In genomic region chr2:96321230-96322103, GRCh38 we compare ENCODE assay signal across 1 cellular context.
TF ChIP-seq lines count a peak whose summit lies in the region.

No MANE protein-coding gene starts in this region.

TF ChIP-seq in HepG2, 621 proteins besides CTCF, POLR2A, EP300 and RAD21 (continued from another document and continues in another):
- TF ChIP-seq ZNF83 (CRISPR knock-in tag; IDR thresholded peaks at IDR 0.05; ENCODE audit: borderline replicate concordance) (0 out of 2 replicates have a peak, but pooled peaks have one; percentile 31), IRX3 (CRISPR knock-in tag; IDR thresholded peaks at IDR 0.05; ENCODE audit: borderline replicate concordance, low read depth) (0 out of 2 replicates have a peak, but pooled peaks have one; percentile 49), ZNF724P (CRISPR knock-in tag; IDR thresholded peaks at IDR 0.05; ENCODE audit: borderline replicate concordance) (no peak), FUBP1 (CRISPR knock-in tag; IDR thresholded peaks at IDR 0.05; ENCODE audit: borderline replicate concordance) (no peak), FOXO4 (CRISPR knock-in tag; conservative IDR thresholded peaks at IDR 0.05) (0 out of 2 replicates have a peak, but pooled peaks have one; percentile 14), ZNF556 (CRISPR knock-in tag; IDR thresholded peaks at IDR 0.05; ENCODE audit: borderline replicate concordance) (peak; percentile 48; the same call in 1 of the 2 replicates), U2AF1 (optimal IDR thresholded peaks at IDR 0.05; ENCODE audit: low read depth, low read length) (peak; percentile 62), SETDB1 (CRISPR knock-in tag; IDR thresholded peaks at IDR 0.05; ENCODE audit: borderline replicate concordance) (peak; percentile 78; the same call in 1 of the 2 replicates), ZNF280D (CRISPR knock-in tag; IDR thresholded peaks at IDR 0.05) (0 out of 2 replicates have a peak, but pooled peaks have one; percentile 44), ELF4 (CRISPR knock-in tag; IDR thresholded peaks at IDR 0.05; ENCODE audit: borderline replicate concordance) (no peak), HNF1A (IDR thresholded peaks at IDR 0.05; ENCODE audit: low read depth) (no peak), HNF1A (CRISPR knock-in tag; IDR thresholded peaks at IDR 0.05; ENCODE audit: borderline replicate concordance) (no peak; the same call in 1 of the 2 replicates), ZMAT5 (CRISPR knock-in tag; IDR thresholded peaks at IDR 0.05; ENCODE audit: borderline replicate concordance, low read depth) (0 out of 2 replicates have a peak, but pooled peaks have one; percentile 42), TERF1 (CRISPR knock-in tag; IDR thresholded peaks at IDR 0.05) (0 out of 2 replicates have a peak, but pooled peaks have one; percentile 63), ZNF749 (CRISPR knock-in tag; IDR thresholded peaks at IDR 0.05; ENCODE audit: borderline replicate concordance) (no peak), ZNF772 (CRISPR knock-in tag; IDR thresholded peaks at IDR 0.05) (peak; percentile 59; the same call in 1 of the 2 replicates), ZNF44 (CRISPR knock-in tag; IDR thresholded peaks at IDR 0.05) (peak; percentile 86; the same call in 1 of the 2 replicates), ZNF768 (CRISPR knock-in tag; IDR thresholded peaks at IDR 0.05) (peak; percentile 42; the same call in 1 of the 2 replicates), ARID3A (IDR thresholded peaks at IDR 0.05; ENCODE audit: low read depth, low read length) (no peak), MYNN (CRISPR knock-in tag; IDR thresholded peaks at IDR 0.05; ENCODE audit: low read depth) (0 out of 2 replicates have a peak, but pooled peaks have one; percentile 14), ZNF446 (CRISPR knock-in tag; IDR thresholded peaks at IDR 0.05) (peak; percentile 44; the same call in 1 of the 2 replicates), HNF4A (CRISPR knock-in tag; IDR thresholded peaks at IDR 0.05) (no peak), THRA (CRISPR knock-in tag; IDR thresholded peaks at IDR 0.05; ENCODE audit: borderline replicate concordance) (peak; percentile 7; the same call in 1 of the 2 replicates), ZNF704 (CRISPR knock-in tag; IDR thresholded peaks at IDR 0.05; ENCODE audit: borderline replicate concordance) (0 out of 2 replicates have a peak, but pooled peaks have one; percentile 57), TARDBP (CRISPR knock-in tag; IDR thresholded peaks at IDR 0.05) (peak; percentile 46; the same call in 1 of the 2 replicates), AKAP8 (CRISPR knock-in tag; IDR thresholded peaks at IDR 0.05) (0 out of 2 replicates have a peak, but pooled peaks have one; percentile 25), KDM5A (IDR thresholded peaks at IDR 0.05; ENCODE audit: borderline replicate concordance, low read length) (no peak)
- TF ChIP-seq, protein P1, sequence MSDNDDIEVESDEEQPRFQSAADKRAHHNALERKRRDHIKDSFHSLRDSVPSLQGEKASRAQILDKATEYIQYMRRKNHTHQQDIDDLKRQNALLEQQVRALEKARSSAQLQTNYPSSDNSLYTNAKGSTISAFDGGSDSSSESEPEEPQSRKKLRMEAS (IDR thresholded peaks at IDR 0.05): peak; percentile 50
- TF ChIP-seq, protein P2, sequence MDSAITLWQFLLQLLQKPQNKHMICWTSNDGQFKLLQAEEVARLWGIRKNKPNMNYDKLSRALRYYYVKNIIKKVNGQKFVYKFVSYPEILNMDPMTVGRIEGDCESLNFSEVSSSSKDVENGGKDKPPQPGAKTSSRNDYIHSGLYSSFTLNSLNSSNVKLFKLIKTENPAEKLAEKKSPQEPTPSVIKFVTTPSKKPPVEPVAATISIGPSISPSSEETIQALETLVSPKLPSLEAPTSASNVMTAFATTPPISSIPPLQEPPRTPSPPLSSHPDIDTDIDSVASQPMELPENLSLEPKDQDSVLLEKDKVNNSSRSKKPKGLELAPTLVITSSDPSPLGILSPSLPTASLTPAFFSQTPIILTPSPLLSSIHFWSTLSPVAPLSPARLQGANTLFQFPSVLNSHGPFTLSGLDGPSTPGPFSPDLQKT (CRISPR knock-in tag; IDR thresholded peaks at IDR 0.05; ENCODE audit: borderline replicate concordance): no peak
- TF ChIP-seq, protein P3, sequence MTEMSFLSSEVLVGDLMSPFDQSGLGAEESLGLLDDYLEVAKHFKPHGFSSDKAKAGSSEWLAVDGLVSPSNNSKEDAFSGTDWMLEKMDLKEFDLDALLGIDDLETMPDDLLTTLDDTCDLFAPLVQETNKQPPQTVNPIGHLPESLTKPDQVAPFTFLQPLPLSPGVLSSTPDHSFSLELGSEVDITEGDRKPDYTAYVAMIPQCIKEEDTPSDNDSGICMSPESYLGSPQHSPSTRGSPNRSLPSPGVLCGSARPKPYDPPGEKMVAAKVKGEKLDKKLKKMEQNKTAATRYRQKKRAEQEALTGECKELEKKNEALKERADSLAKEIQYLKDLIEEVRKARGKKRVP (CRISPR knock-in tag; IDR thresholded peaks at IDR 0.05): 0 out of 4 replicates have a peak, but pooled peaks of 1 of the 2 experiments have one; percentile 37
